ENCODE assay signal across 2 cellular contexts in the genomic region with DNA sequence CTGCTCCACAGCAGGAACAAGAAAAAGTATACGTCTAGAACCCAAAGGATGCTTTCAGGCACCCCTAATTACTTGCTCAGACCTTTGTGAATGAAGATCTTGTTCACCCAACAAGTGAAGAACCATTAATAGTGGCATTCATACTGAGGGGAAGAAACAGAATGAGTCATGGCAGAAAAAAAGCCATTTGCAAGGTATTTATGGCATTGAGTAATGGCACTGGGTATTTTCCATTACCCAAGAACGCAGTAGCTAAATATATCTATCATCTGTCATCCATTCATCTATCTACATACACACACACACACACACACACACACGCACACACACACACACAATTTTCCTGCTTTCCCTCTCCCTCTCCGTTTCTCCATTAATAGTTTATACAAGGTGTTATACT.
TF ChIP-seq lines count a peak whose summit lies in the region.

No MANE protein-coding gene starts in this region.

TF ChIP-seq in HEK293T, 16 proteins besides CTCF, POLR2A, EP300 and RAD21:
- no peak for TF ChIP-seq FOXK2 (IDR thresholded peaks at IDR 0.05)
- TF ChIP-seq FOXA1 (IDR thresholded peaks at IDR 0.05), result no peak
- no peak for TF ChIP-seq ELF4 (IDR thresholded peaks at IDR 0.05)
- TF ChIP-seq ARNT (IDR thresholded peaks at IDR 0.05), result no peak
- TF ChIP-seq BHLHE40 (IDR thresholded peaks at IDR 0.05; ENCODE audit: borderline replicate concordance), result no peak
- TF ChIP-seq, protein P1, sequence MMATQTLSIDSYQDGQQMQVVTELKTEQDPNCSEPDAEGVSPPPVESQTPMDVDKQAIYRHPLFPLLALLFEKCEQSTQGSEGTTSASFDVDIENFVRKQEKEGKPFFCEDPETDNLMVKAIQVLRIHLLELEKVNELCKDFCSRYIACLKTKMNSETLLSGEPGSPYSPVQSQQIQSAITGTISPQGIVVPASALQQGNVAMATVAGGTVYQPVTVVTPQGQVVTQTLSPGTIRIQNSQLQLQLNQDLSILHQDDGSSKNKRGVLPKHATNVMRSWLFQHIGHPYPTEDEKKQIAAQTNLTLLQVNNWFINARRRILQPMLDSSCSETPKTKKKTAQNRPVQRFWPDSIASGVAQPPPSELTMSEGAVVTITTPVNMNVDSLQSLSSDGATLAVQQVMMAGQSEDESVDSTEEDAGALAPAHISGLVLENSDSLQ (IDR thresholded peaks at IDR 0.05), result 0 out of 2 replicates have a peak, but pooled peaks have one; percentile 4
- no peak for TF ChIP-seq FOXM1 (IDR thresholded peaks at IDR 0.05; ENCODE audit: borderline replicate concordance)
- TF ChIP-seq ZNF384 (IDR thresholded peaks at IDR 0.05), result no peak

TF ChIP-seq in SK-N-SH, 30 proteins besides CTCF, POLR2A, EP300 and RAD21:
- no peak for TF ChIP-seq SIN3A (IDR thresholded peaks at IDR 0.05; ENCODE audit: borderline replicate concordance, low read depth, low read length)
- no peak for TF ChIP-seq RXRA (IDR thresholded peaks at IDR 0.05; ENCODE audit: borderline replicate concordance, low read depth)
- TF ChIP-seq, protein P2, sequence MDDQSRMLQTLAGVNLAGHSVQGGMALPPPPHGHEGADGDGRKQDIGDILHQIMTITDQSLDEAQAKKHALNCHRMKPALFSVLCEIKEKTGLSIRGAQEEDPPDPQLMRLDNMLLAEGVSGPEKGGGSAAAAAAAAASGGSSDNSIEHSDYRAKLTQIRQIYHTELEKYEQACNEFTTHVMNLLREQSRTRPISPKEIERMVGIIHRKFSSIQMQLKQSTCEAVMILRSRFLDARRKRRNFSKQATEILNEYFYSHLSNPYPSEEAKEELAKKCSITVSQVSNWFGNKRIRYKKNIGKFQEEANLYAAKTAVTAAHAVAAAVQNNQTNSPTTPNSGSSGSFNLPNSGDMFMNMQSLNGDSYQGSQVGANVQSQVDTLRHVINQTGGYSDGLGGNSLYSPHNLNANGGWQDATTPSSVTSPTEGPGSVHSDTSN (IDR thresholded peaks at IDR 0.05), result 0 out of 2 replicates have a peak, but pooled peaks have one; percentile 5
